Comparison of ENCODE assay signal across 8 cellular contexts in genomic region chr9:63817622-63818518, GRCh38.
DNase-seq lines count a peak whose midpoint lies in the region; ATAC-seq and TF ChIP-seq lines count a peak whose summit lies in the region.

No MANE protein-coding gene starts in this region.

- H3K9me3 ChIP-seq in neuron (ENCODE audit: low read length), result no peaks in the 10 kb centered on the region
- peaks cover 8% of the 10 kb centered on the region for H3K9me3 ChIP-seq in suprapubic skin

- 35% methylated on average over 39 of the region's 41 CpGs for WGBS in suprapubic skin

- H3K27me3 ChIP-seq in neuron (ENCODE audit: insufficient read depth, low read length) (peaks cover 12% of the 10 kb centered on the region), suprapubic skin (peaks cover 27% of the 10 kb centered on the region)

- no peak for TF ChIP-seq POLR2A in suprapubic skin (IDR thresholded peaks at IDR 0.05)

- TF ChIP-seq EP300 in suprapubic skin (IDR thresholded peaks at IDR 0.05), result no peak

- H3K4me1 ChIP-seq in neuron (ENCODE audit: insufficient read depth, low read length) (peaks cover 7% of the 10 kb centered on the region), suprapubic skin (peaks cover 6% of the 10 kb centered on the region)

- peak; percentile 68 for DNase-seq in activated gamma-delta T cell treated with Interleukin-2 at 50 U/mL for 16 hours
- no peak for DNase-seq in activated gamma-delta T cell (lab: John Stamatoyannopoulos, UW)
- peak; percentile 54 to 82 (median 56) for DNase-seq in activated CD8-positive, alpha-beta memory T cell treated with anti-CD3 and anti-CD28 coated beads for 48 hours (ENCODE audit: low read depth in 2 of 3, low spot score in 2 of 3)
- no peak for DNase-seq in fibroblast of pulmonary artery (ENCODE audit: low read depth)
- DNase-seq in suprapubic skin (ENCODE audit: low spot score in 2 of 2), result peak; percentile 89 to 94
- DNase-seq in NCI-H2029 (lab: John Stamatoyannopoulos, UW), result no peak

- peak; percentile 74 for ATAC-seq in HG03439 (IDR thresholded peaks at IDR 0.05; ENCODE audit: unreplicated experiment)

- no peak overlapping the region for H2AFZ ChIP-seq in neuron (ENCODE audit: low read depth, low read length)

- peak overlapping the region; percentile 45 for H3K27ac ChIP-seq in suprapubic skin

- H3K4me3 ChIP-seq in fibroblast of pulmonary artery (replicated peaks; ENCODE audit: low read depth, low read length) (peak overlapping the region; percentile 53), neuron (ENCODE audit: low read length) (peak overlapping the region; percentile 38), suprapubic skin (peak overlapping the region; percentile 37)

- H3K36me3 ChIP-seq in neuron (ENCODE audit: insufficient read depth, low read length) (no peaks in the 10 kb centered on the region), suprapubic skin (no peaks in the 10 kb centered on the region)

- TF ChIP-seq CTCF in fibroblast of pulmonary artery (IDR thresholded peaks at IDR 0.05; ENCODE audit: low read length, missing control alignments) (no peak), suprapubic skin (IDR thresholded peaks at IDR 0.05) (no peak)

Comparison
In these comparisons a context has a peak if more than half of its experiments do, and no peak if none do; other contexts are left out.
1. DNase-seq: peak in activated gamma-delta T cell treated with Interleukin-2 at 50 U/mL for 16 hours (single experiment), activated CD8-positive, alpha-beta memory T cell treated with anti-CD3 and anti-CD28 coated beads for 48 hours (3 of 3) and suprapubic skin (2 of 2); none in activated gamma-delta T cell (single experiment), fibroblast of pulmonary artery (single experiment) and NCI-H2029 (single experiment).
2. Peak in every context shown above with its lines, with median percentiles within 50 percentile points of each other: H3K4me3 ChIP-seq.